9 cellular contexts compared by ENCODE assay signal in genomic region chr11:44775366-44776356, GRCh38. TPM values are rescaled to one million over a fixed set of nuclear protein-coding genes. Genes with fewer than 3 reads are reported as not detected.
A peak's percentile ranks its signal among the peaks of the same experiment; 100 is the strongest.
DNase-seq lines count a peak whose midpoint lies in the region; ATAC-seq, FAIRE-seq and TF ChIP-seq lines count a peak whose summit lies in the region.
"Had no signal": no experiment of that assay in that cellular context is flagged by ENCODE, and none has a peak within 500 bp of the region (broad histone marks: within the 10 kb centered on the region; RNA-seq: fewer than 3 reads in every experiment).

No MANE protein-coding gene starts in this region.

- H2AFZ ChIP-seq in GM23338: no peak overlapping the region

- H3K27ac Mint-ChIP-seq in GM23338: no peak overlapping the region
- H3K27ac Mint-ChIP-seq: stimulated activated naive CD8-positive, alpha-beta T cell treated with anti-CD3 and anti-CD28 coated beads, Interleukin-15, Interleukin-2, amounts not matched to agents 100 ng/mL and 50 ng/mL, for 24 hours had no signal

- H3K36me3 Mint-ChIP-seq in GM23338 (ENCODE audit: low read depth): no peaks in the 10 kb centered on the region; the same call in 1 of the 3 replicates

- H3F3A ChIP-seq in GM23338 (replicated peaks; ENCODE audit: low read depth): no peaks in the 10 kb centered on the region

- H3K27me3 Mint-ChIP-seq in GM23338 (ENCODE audit: insufficient read depth, low read depth, poor library complexity): peaks cover 2% of the 10 kb centered on the region

- peak; percentile 81 for TF ChIP-seq CTCF in BJ (IDR thresholded peaks at IDR 0.05; ENCODE audit: insufficient read depth, low read depth, low read length)
- TF ChIP-seq CTCF in GM23338 (conservative IDR thresholded peaks at IDR 0.05; ENCODE audit: low read depth in 2 of 2): peak; percentile 87 to 88
- TF ChIP-seq CTCF in fibroblast of villous mesenchyme (IDR thresholded peaks at IDR 0.05; ENCODE audit: insufficient read depth, low read depth, low read length): peak; percentile 82

- peaks cover 37% of the 10 kb centered on the region for H3K4me1 ChIP-seq in GM23338 (ENCODE audit: insufficient read depth)

- ATAC-seq in GM23338 (peak; percentile 87), HG03135 (IDR thresholded peaks at IDR 0.05; ENCODE audit: unreplicated experiment) (no peak)

- H3K4me3 Mint-ChIP-seq in GM23338: no peak overlapping the region
- H3K4me3 Mint-ChIP-seq: stimulated activated naive CD8-positive, alpha-beta T cell treated with anti-CD3 and anti-CD28 coated beads, Interleukin-15, Interleukin-2, amounts not matched to agents 100 ng/mL and 50 ng/mL, for 24 hours had no signal

- peaks cover 55% of the 10 kb centered on the region for H3K4me1 Mint-ChIP-seq in GM23338

- H3K9me2 ChIP-seq in GM23338 (ENCODE audit: insufficient read depth): no peaks in the 10 kb centered on the region

- CTCF ChIA-PET in BJ (lab: Yijun Ruan, JAX): interaction anchor here (0.7 to 4.1 kb wide), 20 partner anchors 8 to 93 kb away, joined by 3 to 19 read pairs (median 4); no protein-coding TSS in a partner anchor

- H3K27ac ChIP-seq in GM23338 (ENCODE audit: low read depth): no peak overlapping the region

- DNase-seq in BJ (ENCODE audit: low read depth) (no peak), GM23338 (ENCODE audit: low spot score) (peak; percentile 91), NOMO-1 treated with DMSO at 0.1 percent for 48 hours (lab: John Stamatoyannopoulos, UW; ENCODE audit: unreplicated experiment) (peak; percentile 24), activated T-cell treated with anti-CD3 and anti-CD28 coated beads for 1 hour (ENCODE audit: low read depth) (peak; percentile 49), fibroblast of villous mesenchyme (ENCODE audit: low read depth) (peak; percentile 45), posterior vena cava (ENCODE audit: low spot score) (peak; percentile 78), frontal cortex (ENCODE audit: low spot score in 2 of 2) (no peak)

- H3K4me3 ChIP-seq in BJ (ENCODE audit: low read depth, low read length) (no peak overlapping the region), GM23338 (no peak overlapping the region), fibroblast of villous mesenchyme (ENCODE audit: low read depth, low read length) (no peak overlapping the region)

- H3K79me2 ChIP-seq in GM23338 (replicated peaks; ENCODE audit: insufficient read depth): no peaks in the 10 kb centered on the region

- no peaks in the 10 kb centered on the region for H3K9me3 Mint-ChIP-seq in GM23338
- H3K9me3 Mint-ChIP-seq: stimulated activated naive CD8-positive, alpha-beta T cell treated with anti-CD3 and anti-CD28 coated beads, Interleukin-15, Interleukin-2, amounts not matched to agents 100 ng/mL and 50 ng/mL, for 24 hours had no signal

- no peaks in the 10 kb centered on the region for H4K20me1 ChIP-seq in GM23338 (replicated peaks; ENCODE audit: insufficient read depth)

- intact Hi-C loops in posterior vena cava (cut with DNase I): no loop called here

- POLR2A ChIA-PET in BJ (lab: Charles Lee): no interaction called here

- FAIRE-seq in frontal cortex (lab: Jason Lieb, UNC): no peak

- H3K4me2 ChIP-seq in GM23338: no peak overlapping the region

- H3K36me3 ChIP-seq in BJ (ENCODE audit: control insufficient read depth, insufficient read depth, low read length) (no peaks in the 10 kb centered on the region), GM23338 (ENCODE audit: insufficient read depth) (no peaks in the 10 kb centered on the region)

- H3K27me3 ChIP-seq in BJ (ENCODE audit: control insufficient read depth, insufficient read depth, low read length) (peaks cover 3% of the 10 kb centered on the region; the same call in 1 of the 2 replicates), GM23338 (ENCODE audit: insufficient read depth) (no peaks in the 10 kb centered on the region)

TF ChIP-seq in GM23338, 12 proteins besides CTCF, POLR2A, EP300 and RAD21:
- TF ChIP-seq ETS1 (IDR thresholded peaks at IDR 0.05): no peak

RNA-seq across cellular contexts. Expression of gene TSPAN18, which starts 48.9 kb away (rescaled TPM):
- 0.20 and 0.55 TPM in 2 replicates for polyA plus RNA-seq in BJ (2011; rRNA removed)
- 0.05 and 0.46 TPM in 2 replicates for polyA minus RNA-seq in BJ (2011; rRNA and poly(A)+ RNA removed)
- total RNA-seq in GM23338 (2014; rRNA removed; shearing (Covaris generic)): 10.6 and 12.0 TPM in 2 replicates
- polyA plus RNA-seq in GM23338 (2016; fragmentation: Nextera tagmentation; extraction: Ambion mirVana): 5.8 and 6.0 TPM in 2 replicates
- total RNA-seq in fibroblast of villous mesenchyme: under 0.01 and 0.64 TPM in 2 replicates
- 10 to 100 TPM; 41.4 to 65.8 TPM for total RNA-seq in posterior vena cava
- total RNA-seq in frontal cortex: 13.9 TPM

Comparison
In these comparisons a context has a peak if more than half of its experiments do, and no peak if none do; other contexts are left out.
1. DNase-seq: peak in GM23338 (single experiment), NOMO-1 treated with DMSO at 0.1 percent for 48 hours (single experiment), activated T-cell treated with anti-CD3 and anti-CD28 coated beads for 1 hour (single experiment), fibroblast of villous mesenchyme (single experiment) and posterior vena cava (single experiment); none in BJ (single experiment) and frontal cortex (0 of 2).
2. Peak in every context shown above with its lines, with median percentiles within 50 percentile points of each other: CTCF ChIP-seq.